13 cellular contexts compared by ENCODE assay signal in the genomic region with DNA sequence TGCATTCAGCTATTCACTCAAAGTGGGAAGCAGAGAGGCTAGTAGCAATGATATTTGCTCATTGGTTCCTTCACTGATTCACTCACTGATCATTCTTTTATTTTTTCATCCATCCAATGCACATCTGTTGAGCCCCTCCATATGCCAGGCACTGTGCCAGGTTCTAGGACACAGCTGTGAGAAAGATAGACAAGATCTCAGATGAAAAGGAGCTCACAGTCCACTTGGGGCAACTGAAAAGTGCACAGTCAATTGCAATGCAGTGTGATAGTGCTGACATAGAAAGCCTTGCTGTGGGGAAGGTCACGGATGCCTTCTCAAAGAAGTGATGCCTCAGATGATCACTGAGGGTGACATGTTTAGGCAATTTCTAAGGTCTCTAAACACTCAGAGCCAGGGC.
DNase-seq lines count a peak whose midpoint lies in the region; ATAC-seq, FAIRE-seq and TF ChIP-seq lines count a peak whose summit lies in the region.
"Had no signal": no experiment of that assay in that cellular context is flagged by ENCODE, and none has a peak within 500 bp of the region (broad histone marks: within the 10 kb centered on the region; RNA-seq: fewer than 3 reads in every experiment).

No MANE protein-coding gene starts in this region.

- no peak for DNase-seq in SK-N-SH
- DNase-seq in Jurkat, Clone E6-1 (ENCODE audit: low read depth, low spot score), result peak; percentile 41
- DNase-seq in bronchial epithelial cell (ENCODE audit: low read depth), result no peak
- no peak for DNase-seq in NCI-H146 (lab: John Stamatoyannopoulos, UW)
- no peak for DNase-seq in activated CD8-positive, alpha-beta memory T cell treated with anti-CD3 and anti-CD28 coated beads, Interleukin-2, amount 50 U/mL, for 48 hours
- DNase-seq: CD4-positive, alpha-beta memory T cell; HCEC 1CT; HFFc6 had no signal

- H3K4me3 ChIP-seq in SK-N-SH (ENCODE audit: low read depth in 2 of 2, low read length in 1 of 2) (no peak overlapping the region), bronchial epithelial cell (ENCODE audit: low read depth, low read length) (no peak overlapping the region)
- H3K4me3 ChIP-seq in Jurkat, Clone E6-1 (ENCODE audit: low read length), result no peak overlapping the region
- H3K4me3 ChIP-seq: GM12878 had no signal

- H3K27ac ChIP-seq in SK-N-SH (ENCODE audit: low read depth in 2 of 2, low read length in 1 of 2), result no peak overlapping the region
- H3K27ac ChIP-seq: C4-2B had no signal

- H2AFZ ChIP-seq in SK-N-SH (ENCODE audit: low read depth), result no peak overlapping the region

- H3K27me3 ChIP-seq in SK-N-SH (ENCODE audit: insufficient read depth) (no peaks in the 10 kb centered on the region), bronchial epithelial cell (ENCODE audit: control insufficient read depth, insufficient read depth, low read length) (no peaks in the 10 kb centered on the region)

- H3K79me2 ChIP-seq in SK-N-SH (ENCODE audit: insufficient read depth), result no peaks in the 10 kb centered on the region

- peaks cover 0 to 17% of the 10 kb centered on the region in 2 experiments; a peak in 2 of 4 replicates for H3K4me1 ChIP-seq in SK-N-SH (ENCODE audit: control insufficient read depth in 1 of 2, insufficient read depth in 2 of 2, low read depth in 1 of 2, low read length in 1 of 2)

- FAIRE-seq in bronchial epithelial cell (lab: Jason Lieb, UNC), result peak; percentile 66
- FAIRE-seq: A204.1, GM12878 had no signal

- no peak for TF ChIP-seq RAD21 in SK-N-SH (IDR thresholded peaks at IDR 0.05; ENCODE audit: low read length)

- no peaks in the 10 kb centered on the region for H4K20me1 ChIP-seq in SK-N-SH (ENCODE audit: insufficient read depth)

- H3K4me2 ChIP-seq in SK-N-SH, result no peak overlapping the region

- H3K9me3 ChIP-seq in SK-N-SH, result no peaks in the 10 kb centered on the region

- TF ChIP-seq CTCF in SK-N-SH (IDR thresholded peaks at IDR 0.05) (no peak), bronchial epithelial cell (IDR thresholded peaks at IDR 0.05; ENCODE audit: insufficient read depth, low read length, severe bottlenecking) (no peak)

- POLR2A ChIA-PET in SK-N-SH (lab: Yijun Ruan, JAX), result no interaction called here

- TF ChIP-seq EP300 in SK-N-SH (IDR thresholded peaks at IDR 0.05; ENCODE audit: borderline replicate concordance in 1 of 2, low read depth in 1 of 2, low read length in 1 of 2), result peak in 1 of 2 experiments; percentile 53; a peak in 1 of 4 replicates

- H3K9ac ChIP-seq in SK-N-SH, result no peak overlapping the region

- H3K36me3 ChIP-seq in SK-N-SH (replicated peaks in 1 of 2; ENCODE audit: control insufficient read depth in 1 of 2, insufficient read depth in 2 of 2, low read length in 1 of 2) (no peaks in the 10 kb centered on the region), bronchial epithelial cell (ENCODE audit: control insufficient read depth, insufficient read depth, low read length) (no peaks in the 10 kb centered on the region)

- CTCF ChIA-PET in SK-N-SH (lab: Yijun Ruan, JAX), result interaction anchor here (0.6 to 1.7 kb wide), 4 partner anchors 10 to 264 kb away, joined by 3 to 7 read pairs (median 4); no protein-coding TSS in a partner anchor

- no peaks in the 10 kb centered on the region for H3K9me2 ChIP-seq in SK-N-SH

- H3F3A ChIP-seq in SK-N-SH (replicated peaks; ENCODE audit: insufficient read depth), result no peaks in the 10 kb centered on the region

- 87% methylated on average over 1 of the region's 1 CpG for WGBS in SK-N-SH (ENCODE audit: low lambda C conversion rate)

- ATAC-seq in SK-N-SH treated with all-trans-retinoic acid at 6 μM for 48 hours (no peak), GM21576 (IDR thresholded peaks at IDR 0.05; ENCODE audit: unreplicated experiment) (no peak)
- ATAC-seq: GM12878 had no signal

TF ChIP-seq in SK-N-SH, 30 proteins besides CTCF, POLR2A, EP300 and RAD21:
- TF ChIP-seq GATA2 (CRISPR knock-in tag; IDR thresholded peaks at IDR 0.05) (peak; percentile 48; the same call in 1 of the 2 replicates), ELF1 (IDR thresholded peaks at IDR 0.05) (no peak)
- TF ChIP-seq, protein P1, sequence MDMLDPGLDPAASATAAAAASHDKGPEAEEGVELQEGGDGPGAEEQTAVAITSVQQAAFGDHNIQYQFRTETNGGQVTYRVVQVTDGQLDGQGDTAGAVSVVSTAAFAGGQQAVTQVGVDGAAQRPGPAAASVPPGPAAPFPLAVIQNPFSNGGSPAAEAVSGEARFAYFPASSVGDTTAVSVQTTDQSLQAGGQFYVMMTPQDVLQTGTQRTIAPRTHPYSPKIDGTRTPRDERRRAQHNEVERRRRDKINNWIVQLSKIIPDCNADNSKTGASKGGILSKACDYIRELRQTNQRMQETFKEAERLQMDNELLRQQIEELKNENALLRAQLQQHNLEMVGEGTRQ (IDR thresholded peaks at IDR 0.05; ENCODE audit: borderline replicate concordance, low read depth, low read length), result no peak
TF ChIP-seq in SK-N-SH: peak in this region for 1.

TF ChIP-seq in SK-N-SH treated with all-trans-retinoic acid at 6 μM for 48 hours, 23 proteins besides CTCF, POLR2A, EP300 and RAD21:
- TF ChIP-seq ZFP30 (CRISPR knock-in tag; IDR thresholded peaks at IDR 0.05), result no peak
- no peak for TF ChIP-seq CSDC2 (CRISPR knock-in tag; IDR thresholded peaks at IDR 0.05)
- TF ChIP-seq ZNF8 (CRISPR knock-in tag; IDR thresholded peaks at IDR 0.05), result no peak
- TF ChIP-seq TOX (CRISPR knock-in tag; IDR thresholded peaks at IDR 0.05; ENCODE audit: borderline replicate concordance), result no peak
- TF ChIP-seq ZNF565 (CRISPR knock-in tag; conservative IDR thresholded peaks at IDR 0.05; ENCODE audit: low read depth), result no peak
- TF ChIP-seq, protein P2, sequence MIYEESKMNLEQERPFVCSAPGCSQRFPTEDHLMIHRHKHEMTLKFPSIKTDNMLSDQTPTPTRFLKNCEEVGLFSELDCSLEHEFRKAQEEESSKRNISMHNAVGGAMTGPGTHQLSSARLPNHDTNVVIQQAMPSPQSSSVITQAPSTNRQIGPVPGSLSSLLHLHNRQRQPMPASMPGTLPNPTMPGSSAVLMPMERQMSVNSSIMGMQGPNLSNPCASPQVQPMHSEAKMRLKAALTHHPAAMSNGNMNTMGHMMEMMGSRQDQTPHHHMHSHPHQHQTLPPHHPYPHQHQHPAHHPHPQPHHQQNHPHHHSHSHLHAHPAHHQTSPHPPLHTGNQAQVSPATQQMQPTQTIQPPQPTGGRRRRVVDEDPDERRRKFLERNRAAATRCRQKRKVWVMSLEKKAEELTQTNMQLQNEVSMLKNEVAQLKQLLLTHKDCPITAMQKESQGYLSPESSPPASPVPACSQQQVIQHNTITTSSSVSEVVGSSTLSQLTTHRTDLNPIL (CRISPR knock-in tag; IDR thresholded peaks at IDR 0.05; ENCODE audit: low read depth), result no peak
- TF ChIP-seq ZNF70 (CRISPR knock-in tag; IDR thresholded peaks at IDR 0.05), result no peak
- TF ChIP-seq, protein P3, sequence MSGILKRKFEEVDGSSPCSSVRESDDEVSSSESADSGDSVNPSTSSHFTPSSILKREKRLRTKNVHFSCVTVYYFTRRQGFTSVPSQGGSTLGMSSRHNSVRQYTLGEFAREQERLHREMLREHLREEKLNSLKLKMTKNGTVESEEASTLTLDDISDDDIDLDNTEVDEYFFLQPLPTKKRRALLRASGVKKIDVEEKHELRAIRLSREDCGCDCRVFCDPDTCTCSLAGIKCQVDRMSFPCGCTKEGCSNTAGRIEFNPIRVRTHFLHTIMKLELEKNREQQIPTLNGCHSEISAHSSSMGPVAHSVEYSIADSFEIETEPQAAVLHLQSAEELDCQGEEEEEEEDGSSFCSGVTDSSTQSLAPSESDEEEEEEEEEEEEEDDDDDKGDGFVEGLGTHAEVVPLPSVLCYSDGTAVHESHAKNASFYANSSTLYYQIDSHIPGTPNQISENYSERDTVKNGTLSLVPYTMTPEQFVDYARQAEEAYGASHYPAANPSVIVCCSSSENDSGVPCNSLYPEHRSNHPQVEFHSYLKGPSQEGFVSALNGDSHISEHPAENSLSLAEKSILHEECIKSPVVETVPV (CRISPR knock-in tag; IDR thresholded peaks at IDR 0.05), result no peak
- no peak for TF ChIP-seq ESRRG (CRISPR knock-in tag; IDR thresholded peaks at IDR 0.05)
- no peak for TF ChIP-seq PPARA (CRISPR knock-in tag; IDR thresholded peaks at IDR 0.05; ENCODE audit: borderline replicate concordance)
- TF ChIP-seq, protein P4, sequence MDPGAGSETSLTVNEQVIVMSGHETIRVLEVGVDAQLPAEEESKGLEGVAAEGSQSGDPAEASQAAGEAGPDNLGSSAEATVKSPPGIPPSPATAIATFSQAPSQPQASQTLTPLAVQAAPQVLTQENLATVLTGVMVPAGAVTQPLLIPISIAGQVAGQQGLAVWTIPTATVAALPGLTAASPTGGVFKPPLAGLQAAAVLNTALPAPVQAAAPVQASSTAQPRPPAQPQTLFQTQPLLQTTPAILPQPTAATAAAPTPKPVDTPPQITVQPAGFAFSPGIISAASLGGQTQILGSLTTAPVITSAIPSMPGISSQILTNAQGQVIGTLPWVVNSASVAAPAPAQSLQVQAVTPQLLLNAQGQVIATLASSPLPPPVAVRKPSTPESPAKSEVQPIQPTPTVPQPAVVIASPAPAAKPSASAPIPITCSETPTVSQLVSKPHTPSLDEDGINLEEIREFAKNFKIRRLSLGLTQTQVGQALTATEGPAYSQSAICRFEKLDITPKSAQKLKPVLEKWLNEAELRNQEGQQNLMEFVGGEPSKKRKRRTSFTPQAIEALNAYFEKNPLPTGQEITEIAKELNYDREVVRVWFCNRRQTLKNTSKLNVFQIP (CRISPR knock-in tag; IDR thresholded peaks at IDR 0.05; ENCODE audit: borderline replicate concordance, low read depth), result no peak
TF ChIP-seq in SK-N-SH treated with all-trans-retinoic acid at 6 μM for 48 hours: peak in this region for 0.
